ENCODE assay signal across 1 cellular context in the genomic region with DNA sequence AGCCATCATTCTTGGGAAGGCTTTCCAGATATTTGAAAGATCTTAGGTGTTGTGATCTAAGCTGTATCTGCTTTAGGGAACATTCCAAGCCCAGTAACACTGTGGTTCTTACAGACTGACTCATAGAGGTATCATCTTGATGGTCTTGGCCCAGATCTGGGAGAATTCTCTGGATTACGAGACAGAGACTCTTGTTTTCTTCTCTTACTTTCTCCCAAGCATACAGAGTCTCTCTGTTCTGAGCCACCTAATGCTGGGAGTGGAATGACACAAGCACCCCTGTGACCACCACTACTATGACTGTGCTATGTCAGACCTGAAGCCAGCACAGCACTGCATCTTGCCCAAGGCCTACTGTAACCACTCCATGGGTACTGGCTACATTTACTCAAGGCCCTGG.
TF ChIP-seq lines count a peak whose summit lies in the region.

No MANE protein-coding gene starts in this region.

TF ChIP-seq in IMR-90, 13 proteins besides CTCF, POLR2A, EP300 and RAD21 (continued from another document):
- TF ChIP-seq, protein P1, sequence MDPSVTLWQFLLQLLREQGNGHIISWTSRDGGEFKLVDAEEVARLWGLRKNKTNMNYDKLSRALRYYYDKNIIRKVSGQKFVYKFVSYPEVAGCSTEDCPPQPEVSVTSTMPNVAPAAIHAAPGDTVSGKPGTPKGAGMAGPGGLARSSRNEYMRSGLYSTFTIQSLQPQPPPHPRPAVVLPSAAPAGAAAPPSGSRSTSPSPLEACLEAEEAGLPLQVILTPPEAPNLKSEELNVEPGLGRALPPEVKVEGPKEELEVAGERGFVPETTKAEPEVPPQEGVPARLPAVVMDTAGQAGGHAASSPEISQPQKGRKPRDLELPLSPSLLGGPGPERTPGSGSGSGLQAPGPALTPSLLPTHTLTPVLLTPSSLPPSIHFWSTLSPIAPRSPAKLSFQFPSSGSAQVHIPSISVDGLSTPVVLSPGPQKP (IDR thresholded peaks at IDR 0.05; ENCODE audit: borderline replicate concordance, low read depth, low read length): no peak
- no peak for TF ChIP-seq CHD1 (IDR thresholded peaks at IDR 0.05; ENCODE audit: low read depth, low read length)
- no peak for TF ChIP-seq MAFK (IDR thresholded peaks at IDR 0.05; ENCODE audit: low read depth, low read length)
- TF ChIP-seq RCOR1 (IDR thresholded peaks at IDR 0.05; ENCODE audit: insufficient replicate concordance, low read length): no peak
- TF ChIP-seq RFX5 (IDR thresholded peaks at IDR 0.05; ENCODE audit: low read depth, low read length): no peak
- TF ChIP-seq CEBPB (IDR thresholded peaks at IDR 0.05; ENCODE audit: low read depth, low read length): no peak
